31 cellular contexts compared by ENCODE assay signal in genomic region chr4:172772781-172773180, GRCh38.
DNase-seq lines count a peak whose midpoint lies in the region; ATAC-seq and TF ChIP-seq lines count a peak whose summit lies in the region.
"Had no signal": no experiment of that assay in that cellular context is flagged by ENCODE, and none has a peak within 500 bp of the region (broad histone marks: within the 10 kb centered on the region; RNA-seq: fewer than 3 reads in every experiment).

No MANE protein-coding gene starts in this region.

- H3K9ac ChIP-seq in mammary epithelial cell (ENCODE audit: insufficient read depth, low read length) (peak overlapping the region; percentile 13), IMR-90 (ENCODE audit: low read depth, low read length) (no peak overlapping the region)
- H3K9ac ChIP-seq: BLaER1; BLaER1 treated with 17β-estradiol and CSF1 and Interleukin-3, amounts not matched to agents 10 nM and 100 nM had no signal

- BruUV-seq in mammary epithelial cell (replicated peaks; lab: Mats Ljungman, UMichigan) (no TSS peak), IMR-90 (replicated peaks; lab: Mats Ljungman, UMichigan) (no TSS peak)

- H3K56ac ChIP-seq in IMR-90 (ENCODE audit: extremely low read depth, insufficient read depth, low read length), result no peak overlapping the region

- intact Hi-C loops in mammary epithelial cell (cut with micrococcal nuclease) (no loop called here), breast epithelium (cut with DNase I; ENCODE audit: low total_unique reads) (no loop called here), IMR-90 (cut with micrococcal nuclease) (no loop called here), thyroid gland (cut with DNase I) (no loop called here)

- no peaks in the 10 kb centered on the region for H3K27me3 ChIP-seq in mammary epithelial cell (ENCODE audit: insufficient read depth, low read length)
- H3K27me3 ChIP-seq in breast epithelium, result no peaks in the 10 kb centered on the region
- no peaks in the 10 kb centered on the region for H3K27me3 ChIP-seq in IMR-90 (ENCODE audit: control insufficient read depth, insufficient read depth, low read length)
- H3K27me3 ChIP-seq in thyroid gland, result no peaks in the 10 kb centered on the region
- H3K27me3 ChIP-seq: BE2C; BLaER1; BLaER1 treated with 17β-estradiol and CSF1 and Interleukin-3, amounts not matched to agents 10 nM and 100 nM had no signal

- H3K18ac ChIP-seq in IMR-90 (ENCODE audit: low read depth, low read length), result no peak overlapping the region

- 0 out of 2 replicates have a peak overlapping the region, but pooled peaks have one; percentile 24 for H2BK20ac ChIP-seq in IMR-90 (ENCODE audit: low read depth, low read length)

- no peaks in the 10 kb centered on the region for H3K9me3 ChIP-seq in mammary epithelial cell (replicated peaks; ENCODE audit: insufficient read depth, low read length)
- no peaks in the 10 kb centered on the region for H3K9me3 ChIP-seq in breast epithelium
- H3K9me3 ChIP-seq in IMR-90 (ENCODE audit: control insufficient read depth, insufficient read depth, low read length), result no peaks in the 10 kb centered on the region
- H3K9me3 ChIP-seq in thyroid gland, result no peaks in the 10 kb centered on the region
- H3K9me3 ChIP-seq: A549, BE2C, BLaER1, Caco-2 had no signal

- no peak overlapping the region for H2BK120ac ChIP-seq in IMR-90 (ENCODE audit: low read depth, low read length)

- no peaks in the 10 kb centered on the region for H3K79me1 ChIP-seq in IMR-90 (ENCODE audit: low read depth in 1 of 2, low read length in 2 of 2)

- no peak overlapping the region for H3K4me3 ChIP-seq in mammary epithelial cell (replicated peaks in 1 of 3; ENCODE audit: insufficient read depth in 1 of 3, low read depth in 2 of 3, low read length in 3 of 3)
- H3K4me3 ChIP-seq in breast epithelium, result no peak overlapping the region
- H3K4me3 ChIP-seq in IMR-90 (ENCODE audit: insufficient read depth, low read depth, low read length), result no peak overlapping the region
- no peak overlapping the region for H3K4me3 ChIP-seq in thyroid gland (replicated peaks in 1 of 3)
- H3K4me3 ChIP-seq: A549; BLaER1; BLaER1 treated with 17β-estradiol and CSF1 and Interleukin-3, amounts not matched to agents 10 nM and 100 nM had no signal

- H3K9me1 ChIP-seq in IMR-90 (ENCODE audit: insufficient read depth, low read length), result no peaks in the 10 kb centered on the region

- no peak for ATAC-seq in IMR-90 (ENCODE audit: low read depth)
- ATAC-seq: A549; CD8-positive, alpha-beta T cell had no signal

- no peak overlapping the region for H3K23ac ChIP-seq in IMR-90 (ENCODE audit: low read depth, low read length)

- H3K36me3 ChIP-seq in mammary epithelial cell (ENCODE audit: insufficient read depth, low read length) (no peaks in the 10 kb centered on the region), breast epithelium (no peaks in the 10 kb centered on the region), IMR-90 (ENCODE audit: control insufficient read depth, insufficient read depth, low read length) (no peaks in the 10 kb centered on the region), thyroid gland (no peaks in the 10 kb centered on the region)
- H3K36me3 ChIP-seq: BE2C; BLaER1; BLaER1 treated with 17β-estradiol and CSF1 and Interleukin-3, amounts not matched to agents 10 nM and 100 nM had no signal

- TF ChIP-seq RAD21 in IMR-90 (IDR thresholded peaks at IDR 0.05; ENCODE audit: low read length), result no peak

- no peak overlapping the region for H3K14ac ChIP-seq in IMR-90 (replicated peaks; ENCODE audit: low read depth, low read length)

- POLR2A ChIA-PET in IMR-90 (lab: Charles Lee; ENCODE audit: unreplicated experiment), result no interaction called here

- dilution Hi-C loops in mammary epithelial cell (cut with HindIII; ENCODE audit: low sequenced_read_pairs), result no loop called here
- dilution Hi-C loops in IMR-90 (cut with HindIII; ENCODE audit: low sequenced_read_pairs, unreplicated experiment), result no loop called here

- DNase-seq in mammary epithelial cell (no peak), breast epithelium (ENCODE audit: low spot score in 2 of 2) (no peak), IMR-90 (no peak), thyroid gland (peak; percentile 79 to 89), GM20000 (ENCODE audit: low spot score) (no peak), RKO (ENCODE audit: low spot score) (no peak)
- DNase-seq: 8988T; ACHN; AML-193; BE2C; C1 segment of cervical spinal cord; Caco-2; Calu3; CD4-positive, alpha-beta memory T cell; CD4-positive, alpha-beta T cell; CD4-positive, CD25-positive, alpha-beta regulatory T cell; CD8-positive, alpha-beta memory T cell; CD8-positive, alpha-beta T cell; COR-L47; DMS 273 treated with DMSO at 0.1 percent for 48 hours; DMS153; DMS53; DMS79; DMS79 treated with DMSO at 0.1 percent for 48 hours; DND-41; EL had no signal

- H3K27ac ChIP-seq in mammary epithelial cell (ENCODE audit: insufficient read depth, low read depth, low read length) (no peak overlapping the region), breast epithelium (no peak overlapping the region), IMR-90 (ENCODE audit: insufficient read depth, low read length) (no peak overlapping the region), thyroid gland (no peak overlapping the region)
- H3K27ac ChIP-seq: 22Rv1; A549; BLaER1; BLaER1 treated with 17β-estradiol and CSF1 and Interleukin-3, amounts not matched to agents 10 nM and 100 nM; C4-2B had no signal

- H4K20me1 ChIP-seq in mammary epithelial cell (ENCODE audit: insufficient read depth, low read length) (no peaks in the 10 kb centered on the region), IMR-90 (ENCODE audit: insufficient read depth, low read length) (no peaks in the 10 kb centered on the region)
- H4K20me1 ChIP-seq: BLaER1; BLaER1 treated with 17β-estradiol and CSF1 and Interleukin-3, amounts not matched to agents 10 nM and 100 nM had no signal

- no peak overlapping the region for H2BK15ac ChIP-seq in IMR-90 (ENCODE audit: low read depth, low read length)

- CTCF ChIA-PET in mammary epithelial cell (lab: Charles Lee; ENCODE audit: low non-redundant PET) (no interaction called here), IMR-90 (lab: Yijun Ruan, JAX) (no interaction called here)

- in situ Hi-C loops in mammary epithelial cell (cut with MboI; ENCODE audit: low sequenced_read_pairs in 2 of 2), result no loop called here
- in situ Hi-C loops in IMR-90 (cut with MboI; ENCODE audit: low sequenced_read_pairs), result no loop called here

- H3K4me1 ChIP-seq in mammary epithelial cell (ENCODE audit: insufficient read depth, low read length) (no peaks in the 10 kb centered on the region), breast epithelium (no peaks in the 10 kb centered on the region), IMR-90 (ENCODE audit: control insufficient read depth, insufficient read depth, low read length) (peaks cover 3% of the 10 kb centered on the region), thyroid gland (peaks cover 9 to 13% of the 10 kb centered on the region in 2 donors)
- H3K4me1 ChIP-seq: A549; BE2C; BLaER1; BLaER1 treated with 17β-estradiol and CSF1 and Interleukin-3, amounts not matched to agents 10 nM and 100 nM; Caco-2 had no signal

- H2BK5ac ChIP-seq in IMR-90 (ENCODE audit: low read depth, low read length, poor library complexity, severe bottlenecking), result no peak overlapping the region

- WGBS in mammary epithelial cell (ENCODE audit: low coverage, missing lambda C conversion rate), result 75% methylated on average over 5 of the region's 5 CpGs
- WGBS in IMR-90 (ENCODE audit: extremely low coverage in 2 of 2, insufficient read length in 1 of 2), 2 experiments, result no CpG with 5 or more reads among the region's 5 CpGs
- 65 to 72% methylated on average over 5 of the region's 5 CpGs for whole genome bisulfite sequencing in thyroid gland, 2 donors

- no peak for TF ChIP-seq POLR2A in breast epithelium (IDR thresholded peaks at IDR 0.05)
- TF ChIP-seq POLR2A in IMR-90 (IDR thresholded peaks at IDR 0.05; ENCODE audit: low read depth, low read length), result no peak
- TF ChIP-seq POLR2A in thyroid gland (IDR thresholded peaks at IDR 0.05), result no peak

- no peak overlapping the region for H3K4me2 ChIP-seq in mammary epithelial cell (ENCODE audit: insufficient read depth, low read depth, low read length)
- no peak overlapping the region for H3K4me2 ChIP-seq in IMR-90 (ENCODE audit: low read depth, low read length)
- H3K4me2 ChIP-seq: A549; BLaER1; BLaER1 treated with 17β-estradiol and CSF1 and Interleukin-3, amounts not matched to agents 10 nM and 100 nM had no signal

- no peak overlapping the region for H2AK5ac ChIP-seq in IMR-90 (ENCODE audit: low read depth, low read length)

- H4K5ac ChIP-seq in IMR-90 (ENCODE audit: low read depth, low read length), result no peak overlapping the region

- H4K8ac ChIP-seq in IMR-90 (ENCODE audit: low read depth in 2 of 2, low read length in 2 of 2), result no peak overlapping the region

- H2AK9ac ChIP-seq in IMR-90 (replicated peaks; ENCODE audit: low read depth, low read length, poor library complexity), result no peak overlapping the region

- H4K91ac ChIP-seq in IMR-90 (ENCODE audit: insufficient read depth, low read depth, low read length), result 0 out of 2 replicates have a peak overlapping the region, but pooled peaks have one; percentile 37

- H3K79me2 ChIP-seq in mammary epithelial cell (ENCODE audit: insufficient read depth, low read length), result no peaks in the 10 kb centered on the region

- H2AFZ ChIP-seq in mammary epithelial cell (ENCODE audit: low read depth, low read length), result no peak overlapping the region
- peak overlapping the region; percentile 32 for H2AFZ ChIP-seq in IMR-90 (replicated peaks; ENCODE audit: low read length, poor library complexity)

- TF ChIP-seq CTCF in mammary epithelial cell (conservative IDR thresholded peaks at IDR 0.05 in 1 of 2, IDR thresholded peaks at IDR 0.05 in 1 of 2; ENCODE audit: extremely low read depth in 1 of 2, insufficient read depth in 1 of 2, low read depth in 1 of 2, low read length in 2 of 2) (no peak), breast epithelium (IDR thresholded peaks at IDR 0.05) (no peak), IMR-90 (conservative IDR thresholded peaks at IDR 0.05; ENCODE audit: low read depth, low read length) (no peak), thyroid gland (IDR thresholded peaks at IDR 0.05) (no peak), GM20000 (IDR thresholded peaks at IDR 0.05; ENCODE audit: extremely low read depth, missing control alignments) (no peak)

- no peak overlapping the region for H3K4ac ChIP-seq in IMR-90 (ENCODE audit: low read depth, low read length)

TF ChIP-seq in IMR-90, 13 proteins besides CTCF, POLR2A, EP300 and RAD21 (continues in another document):
- no peak for TF ChIP-seq MAZ (IDR thresholded peaks at IDR 0.05; ENCODE audit: borderline replicate concordance, low read depth, low read length)
- no peak for TF ChIP-seq SMC3 (IDR thresholded peaks at IDR 0.05; ENCODE audit: low read depth, low read length)
- no peak for TF ChIP-seq ELK1 (IDR thresholded peaks at IDR 0.05; ENCODE audit: borderline replicate concordance, low read depth, low read length)

Comparison
In these comparisons a context has a peak if more than half of its experiments do, and no peak if none do; other contexts are left out.
1. DNase-seq: peak in thyroid gland (2 of 2); none in mammary epithelial cell (single experiment), breast epithelium (0 of 2), IMR-90 (single experiment), GM20000 (single experiment) and RKO (single experiment).